In genomic region chr21:46124926-46125845, GRCh38 we compare ENCODE assay signal across 16 cellular contexts. TPM values are rescaled to one million over a fixed set of nuclear protein-coding genes. Genes with fewer than 3 reads are reported as not detected.
DNase-seq lines count a peak whose midpoint lies in the region; ATAC-seq, FAIRE-seq and TF ChIP-seq lines count a peak whose summit lies in the region.
"Had no signal": no experiment of that assay in that cellular context is flagged by ENCODE, and none has a peak within 500 bp of the region (broad histone marks: within the 10 kb centered on the region; RNA-seq: fewer than 3 reads in every experiment).

No MANE protein-coding gene starts in this region.

- CTCF ChIA-PET in activated CD8-positive, alpha-beta memory T cell treated with anti-CD3 and anti-CD28 coated beads, Interleukin-2, amount 10 ng/mL, durations not matched to agents 7 days and 5 days (lab: Charles Lee) = no interaction called here

- TF ChIP-seq CTCF in RWPE2 (IDR thresholded peaks at IDR 0.05; ENCODE audit: poor library complexity, severe bottlenecking) = no peak
- no peak for TF ChIP-seq CTCF in kidney (IDR thresholded peaks at IDR 0.05; ENCODE audit: borderline replicate concordance, extremely low read depth, insufficient read depth)

- intact Hi-C loops in kidney (cut with DNase I) = no loop called here
- intact Hi-C loops in sciatic nerve (cut with DNase I) = no loop called here

- no peak for FAIRE-seq in kidney (lab: Jason Lieb, UNC)
- FAIRE-seq: frontal cortex had no signal

- H3K9me3 Mint-ChIP-seq in activated CD8-positive, alpha-beta memory T cell treated with anti-CD3 and anti-CD28 coated beads, Interleukin-2, amount 10 ng/mL, durations not matched to agents 7 days and 5 days (ENCODE audit: low read depth) = no peaks in the 10 kb centered on the region
- H3K9me3 Mint-ChIP-seq: activated CD8-positive, alpha-beta T cell treated with anti-CD3 and anti-CD28 coated beads for 36 hours; neural progenitor cell had no signal

- no peak overlapping the region for H3K4me3 Mint-ChIP-seq in activated CD8-positive, alpha-beta memory T cell treated with anti-CD3 and anti-CD28 coated beads, Interleukin-2, amount 10 ng/mL, durations not matched to agents 7 days and 5 days
- H3K4me3 Mint-ChIP-seq: activated CD8-positive, alpha-beta T cell treated with anti-CD3 and anti-CD28 coated beads for 36 hours; neural progenitor cell had no signal

- ATAC-seq in activated CD8-positive, alpha-beta memory T cell treated with anti-CD3 and anti-CD28 coated beads, Interleukin-2, amount 10 ng/mL, durations not matched to agents 7 days and 5 days = no peak
- no peak for ATAC-seq in RWPE2 (ENCODE audit: low read depth)
- ATAC-seq in sciatic nerve = no peak
- ATAC-seq in GM19324 (IDR thresholded peaks at IDR 0.05; ENCODE audit: low FRiP score, unreplicated experiment) = no peak
- ATAC-seq: activated CD8-positive, alpha-beta T cell treated with anti-CD3 and anti-CD28 coated beads for 36 hours had no signal

- no peaks in the 10 kb centered on the region for H3K4me1 Mint-ChIP-seq in activated CD8-positive, alpha-beta memory T cell treated with anti-CD3 and anti-CD28 coated beads, Interleukin-2, amount 10 ng/mL, durations not matched to agents 7 days and 5 days

- no peak overlapping the region for H3K27ac Mint-ChIP-seq in activated CD8-positive, alpha-beta memory T cell treated with anti-CD3 and anti-CD28 coated beads, Interleukin-2, amount 10 ng/mL, durations not matched to agents 7 days and 5 days
- H3K27ac Mint-ChIP-seq: activated CD8-positive, alpha-beta T cell treated with anti-CD3 and anti-CD28 coated beads for 36 hours; neural progenitor cell had no signal

- H3K27me3 ChIP-seq in RWPE2 (ENCODE audit: insufficient read depth, poor library complexity, severe bottlenecking) = no peaks in the 10 kb centered on the region
- H3K27me3 ChIP-seq: neural progenitor cell, tibial nerve had no signal

- H3K27me3 Mint-ChIP-seq in activated CD8-positive, alpha-beta memory T cell treated with anti-CD3 and anti-CD28 coated beads, Interleukin-2, amount 10 ng/mL, durations not matched to agents 7 days and 5 days = no peaks in the 10 kb centered on the region
- H3K27me3 Mint-ChIP-seq: activated CD8-positive, alpha-beta T cell treated with anti-CD3 and anti-CD28 coated beads for 36 hours had no signal

- no peak overlapping the region for H3K4me3 ChIP-seq in RWPE2 (ENCODE audit: severe bottlenecking)
- H3K4me3 ChIP-seq in kidney (ENCODE audit: low read length in 2 of 2) = no peak overlapping the region
- H3K4me3 ChIP-seq: neural progenitor cell, tibial nerve had no signal

- no peak overlapping the region for H3K27ac ChIP-seq in RWPE2 (ENCODE audit: poor library complexity, severe bottlenecking)
- no peak overlapping the region for H3K27ac ChIP-seq in kidney (ENCODE audit: low read depth in 2 of 2, low read length in 2 of 2)
- H3K27ac ChIP-seq: neural progenitor cell, tibial nerve had no signal

- H3K36me3 ChIP-seq in RWPE2 (ENCODE audit: low read depth) (no peaks in the 10 kb centered on the region), kidney (ENCODE audit: control insufficient read depth in 1 of 2, insufficient read depth in 2 of 2, low read length in 2 of 2) (no peaks in the 10 kb centered on the region)
- H3K36me3 ChIP-seq: neural progenitor cell had no signal

- peaks cover 3% of the 10 kb centered on the region for H3K4me1 ChIP-seq in RWPE2 (ENCODE audit: insufficient read depth, poor library complexity, severe bottlenecking)
- H3K4me1 ChIP-seq in kidney (ENCODE audit: control insufficient read depth in 1 of 2, insufficient read depth in 1 of 2, low read depth in 1 of 2, low read length in 2 of 2) = no peaks in the 10 kb centered on the region
- H3K4me1 ChIP-seq: tibial nerve had no signal

- H3K9me3 ChIP-seq in RWPE2 (ENCODE audit: severe bottlenecking) (no peaks in the 10 kb centered on the region), kidney (ENCODE audit: control insufficient read depth in 1 of 2, low read length in 2 of 2) (no peaks in the 10 kb centered on the region)
- H3K9me3 ChIP-seq: tibial nerve had no signal

- H3K9ac ChIP-seq in kidney (ENCODE audit: low read length in 2 of 2) = no peak overlapping the region
- H3K9ac ChIP-seq: neural progenitor cell had no signal

- peak; percentile 37 for DNase-seq in activated CD8-positive, alpha-beta memory T cell treated with anti-CD3 and anti-CD28 coated beads, Interleukin-2, amount 10 ng/mL, durations not matched to agents 7 days and 5 days
- no peak for DNase-seq in activated CD8-positive, alpha-beta memory T cell treated with anti-CD3 and anti-CD28 coated beads, Interleukin-2, amount 50 U/mL, for 4 hours
- DNase-seq in RWPE2 (ENCODE audit: low spot score) (peak; percentile 56), kidney (peak; percentile 61), sciatic nerve (ENCODE audit: low spot score) (peak; percentile 62), midbrain (lab: John Stamatoyannopoulos, UW) (no peak), DMS153 treated with DMSO at 0.1 percent for 48 hours (lab: John Stamatoyannopoulos, UW; ENCODE audit: unreplicated experiment) (no peak)
- DNase-seq: activated CD8-positive, alpha-beta T cell treated with anti-CD3 and anti-CD28 coated beads for 36 hours; amniotic stem cell; Calu3; NCI-H1417 treated with DMSO at 0.1 percent for 48 hours; NCI-H446 treated with DMSO at 0.1 percent for 48 hours had no signal

- H3K36me3 Mint-ChIP-seq in activated CD8-positive, alpha-beta memory T cell treated with anti-CD3 and anti-CD28 coated beads, Interleukin-2, amount 10 ng/mL, durations not matched to agents 7 days and 5 days = no peaks in the 10 kb centered on the region
- H3K36me3 Mint-ChIP-seq: neural progenitor cell had no signal

RNA-seq across cellular contexts. Expression of gene COL6A2, which starts 27.3 kb away (rescaled TPM):
- total RNA-seq in activated CD8-positive, alpha-beta memory T cell treated with anti-CD3 and anti-CD28 coated beads, Interleukin-2, amount 10 ng/mL, durations not matched to agents 7 days and 5 days = 10 to 100 TPM in 1 of 2 experiments, 1 to 10 TPM in 1; 5.0 to 17.9 TPM
- total RNA-seq in kidney = 174 TPM
- polyA plus RNA-seq in kidney (ENCODE audit: insufficient read depth, low read depth, low replicate concordance) = 52.4 TPM
- 397 TPM for total RNA-seq in sciatic nerve

RNA-seq across cellular contexts. Expression of gene FTCD, which starts 30.2 kb away (rescaled TPM):
- total RNA-seq in activated CD8-positive, alpha-beta memory T cell treated with anti-CD3 and anti-CD28 coated beads, Interleukin-2, amount 10 ng/mL, durations not matched to agents 7 days and 5 days = not detected
- total RNA-seq in kidney = 51.6 TPM
- polyA plus RNA-seq in kidney (ENCODE audit: insufficient read depth, low read depth, low replicate concordance) = 273 TPM
- 2.9 TPM for total RNA-seq in sciatic nerve

RNA-seq across cellular contexts. Expression of gene SPATC1L, which starts 59.1 kb away (rescaled TPM):
- total RNA-seq in activated CD8-positive, alpha-beta memory T cell treated with anti-CD3 and anti-CD28 coated beads, Interleukin-2, amount 10 ng/mL, durations not matched to agents 7 days and 5 days = 1 to 10 TPM; 4.2 to 4.8 TPM
- total RNA-seq in kidney = 8.7 TPM
- polyA plus RNA-seq in kidney (ENCODE audit: insufficient read depth, low read depth, low replicate concordance) = 3.7 TPM
- 9.9 TPM for total RNA-seq in sciatic nerve

Comparison
In these comparisons a context has a peak if more than half of its experiments do, and no peak if none do; other contexts are left out.
1. DNase-seq: peak in activated CD8-positive, alpha-beta memory T cell treated with anti-CD3 and anti-CD28 coated beads, Interleukin-2, amount 10 ng/mL, durations not matched to agents 7 days and 5 days (single experiment), RWPE2 (single experiment), kidney (single experiment) and sciatic nerve (single experiment); none in activated CD8-positive, alpha-beta memory T cell treated with anti-CD3 and anti-CD28 coated beads, Interleukin-2, amount 50 U/mL, for 4 hours (single experiment), midbrain (single experiment) and DMS153 treated with DMSO at 0.1 percent for 48 hours (single experiment).
2. RNA of gene FTCD, which starts 30.2 kb away (total RNA-seq): 51.6 TPM in kidney (single experiment); 2.9 TPM in sciatic nerve (single experiment) and not detected in activated CD8-positive, alpha-beta memory T cell treated with anti-CD3 and anti-CD28 coated beads, Interleukin-2, amount 10 ng/mL, durations not matched to agents 7 days and 5 days; every median in the first group is over 10 times any median in the second.